In the genomic region with DNA sequence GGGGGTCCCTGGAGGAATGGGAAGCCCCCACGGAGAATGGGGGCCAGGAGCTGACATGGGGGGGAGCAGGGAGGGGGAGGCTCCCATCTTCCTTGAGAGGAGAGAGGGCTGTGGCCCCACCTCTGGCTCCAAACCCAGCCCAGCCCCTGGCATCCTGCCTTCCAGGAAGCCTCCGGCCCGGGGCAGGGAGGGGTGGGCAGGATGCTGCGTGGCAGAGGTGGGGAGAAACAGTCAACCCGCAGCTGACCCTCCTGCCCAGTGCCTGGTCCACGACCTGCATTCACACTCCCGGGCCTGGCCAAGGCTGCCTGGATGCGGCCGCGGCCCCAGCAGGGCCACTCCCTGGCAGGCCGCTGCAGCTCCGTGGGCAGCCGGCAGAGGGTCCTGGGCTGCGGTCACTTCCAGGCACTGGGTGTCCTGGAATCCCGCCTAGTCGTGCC, we compare ENCODE assay signal across 13 cellular contexts. TPM values are rescaled to one million over a fixed set of nuclear protein-coding genes. Genes with fewer than 3 reads are reported as not detected.
DNase-seq lines count a peak whose midpoint lies in the region; ATAC-seq and TF ChIP-seq lines count a peak whose summit lies in the region.
"Had no signal": no experiment of that assay in that cellular context is flagged by ENCODE, and none has a peak within 500 bp of the region (broad histone marks: within the 10 kb centered on the region; RNA-seq: fewer than 3 reads in every experiment).

No MANE protein-coding gene starts in this region.

- TF ChIP-seq CTCF in endodermal cell (conservative IDR thresholded peaks at IDR 0.05) = peak; percentile 23
- TF ChIP-seq CTCF in mucosa of descending colon (IDR thresholded peaks at IDR 0.05) = no peak
- no peak for TF ChIP-seq CTCF in tibial artery (IDR thresholded peaks at IDR 0.05)

- peaks cover 12% of the 10 kb centered on the region for H3K4me1 Mint-ChIP-seq in endodermal cell

- H3K27me3 Mint-ChIP-seq in endodermal cell (ENCODE audit: insufficient read depth) = peaks cover 60% of the 10 kb centered on the region

- H3K36me3 Mint-ChIP-seq in endodermal cell (ENCODE audit: low read depth) = no peaks in the 10 kb centered on the region

- DNase-seq in UCSD-AML1 (lab: John Stamatoyannopoulos, UW; ENCODE audit: unreplicated experiment) = peak; percentile 62
- DNase-seq in endodermal cell = peak; percentile 59
- no peak for DNase-seq in mucosa of descending colon
- no peak for DNase-seq in tibial artery
- DNase-seq in activated naive CD4-positive, alpha-beta T cell treated with Interleukin-2 at 50 U/mL for 16 hours = no peak
- DNase-seq: NCI-H1048; NCI-H510A treated with DMSO at 0.1 percent for 48 hours; SHP77; stimulated activated CD4-positive, alpha-beta T cell treated with anti-CD3 and anti-CD28 coated beads, Interleukin-2, amount 100 ng/mL, for 24 hours; stimulated activated naive CD4-positive, alpha-beta T cell treated with Interleukin-2 at 50 U/mL for 16 hours had no signal

- no peaks in the 10 kb centered on the region for H3K36me3 ChIP-seq in endodermal cell (ENCODE audit: control insufficient read depth, insufficient read depth, low read length)
- no peaks in the 10 kb centered on the region for H3K36me3 ChIP-seq in mucosa of descending colon (ENCODE audit: low read depth)
- no peaks in the 10 kb centered on the region for H3K36me3 ChIP-seq in tibial artery

- peaks cover 52% of the 10 kb centered on the region for H3K27me3 ChIP-seq in endodermal cell (ENCODE audit: control insufficient read depth, insufficient read depth, low read length, poor library complexity, severe bottlenecking)
- peaks cover 5 to 75% of the 10 kb centered on the region in 2 donors for H3K27me3 ChIP-seq in tibial artery

- H3K27ac ChIP-seq in endodermal cell (ENCODE audit: low read depth, low read length) = no peak overlapping the region
- peak overlapping the region in 1 of 2 donors; percentile 30 for H3K27ac ChIP-seq in tibial artery

- H3K9ac ChIP-seq in endodermal cell (ENCODE audit: extremely low read depth, low read length, poor library complexity, severe bottlenecking) = no peak overlapping the region

- no peaks in the 10 kb centered on the region for H3K4me1 ChIP-seq in endodermal cell (ENCODE audit: control insufficient read depth, insufficient read depth, low read length)
- peaks cover 38% of the 10 kb centered on the region for H3K4me1 ChIP-seq in mucosa of descending colon (ENCODE audit: low read depth)
- peaks cover 4 to 41% (median 21%) of the 10 kb centered on the region in 4 donors for H3K4me1 ChIP-seq in tibial artery

- 63 to 78% methylated on average over 10 to 16 of the region's 16 CpGs for WGBS in endodermal cell (ENCODE audit: insufficient coverage in 1 of 2, insufficient read length in 1 of 2), 2 experiments

- H3K4me3 ChIP-seq in endodermal cell (ENCODE audit: low read length) = no peak overlapping the region
- no peak overlapping the region for H3K4me3 ChIP-seq in mucosa of descending colon
- H3K4me3 ChIP-seq in tibial artery = peak overlapping the region; percentile 36 to 44
- H3K4me3 ChIP-seq: GM12878 had no signal

- no peak overlapping the region for H3K27ac Mint-ChIP-seq in endodermal cell

- no peak overlapping the region for H3K4me3 Mint-ChIP-seq in endodermal cell

- intact Hi-C loops in mucosa of descending colon (cut with DNase I, micrococcal nuclease) (no loop called here), tibial artery (cut with DNase I; ENCODE audit: low total_unique reads) (loop anchor here (10.0 kb wide), 4 partner anchors 82 to 228 kb away; a partner anchor contains a TSS)

- ATAC-seq in mucosa of descending colon (peak; percentile 14), HG03439 (IDR thresholded peaks at IDR 0.05; ENCODE audit: unreplicated experiment) (no peak), HG03095 (IDR thresholded peaks at IDR 0.05; ENCODE audit: unreplicated experiment) (no peak)

- H3K9me3 ChIP-seq in endodermal cell (ENCODE audit: control insufficient read depth, low read length) (no peaks in the 10 kb centered on the region), mucosa of descending colon (no peaks in the 10 kb centered on the region), tibial artery (no peaks in the 10 kb centered on the region)

- no peaks in the 10 kb centered on the region for H3K9me3 Mint-ChIP-seq in endodermal cell

RNA-seq across cellular contexts. Expression of a gene that starts 39.0 kb away (rescaled TPM):
- total RNA-seq in endodermal cell (1 to 10 TPM; 1.0 to 1.9 TPM), mucosa of descending colon (1 to 10 TPM; 1.9 to 3.4 (median 2.7) TPM)
- 0.36 TPM for polyA plus RNA-seq in endodermal cell (2013, experiment 1 of 2)
- polyA plus RNA-seq in endodermal cell (2013, experiment 2 of 2) = 1.0 TPM

Comparison
In these comparisons a context has a peak if more than half of its experiments do, and no peak if none do; other contexts are left out.
1. DNase-seq: peak in UCSD-AML1 (single experiment) and endodermal cell (single experiment); none in mucosa of descending colon (0 of 3), tibial artery (0 of 2) and activated naive CD4-positive, alpha-beta T cell treated with Interleukin-2 at 50 U/mL for 16 hours (single experiment).
2. H3K4me3 ChIP-seq: peak in tibial artery (2 of 2); none in endodermal cell (single experiment) and mucosa of descending colon (single experiment).